Comparison of ENCODE assay signal across 9 cellular contexts in the genomic region with DNA sequence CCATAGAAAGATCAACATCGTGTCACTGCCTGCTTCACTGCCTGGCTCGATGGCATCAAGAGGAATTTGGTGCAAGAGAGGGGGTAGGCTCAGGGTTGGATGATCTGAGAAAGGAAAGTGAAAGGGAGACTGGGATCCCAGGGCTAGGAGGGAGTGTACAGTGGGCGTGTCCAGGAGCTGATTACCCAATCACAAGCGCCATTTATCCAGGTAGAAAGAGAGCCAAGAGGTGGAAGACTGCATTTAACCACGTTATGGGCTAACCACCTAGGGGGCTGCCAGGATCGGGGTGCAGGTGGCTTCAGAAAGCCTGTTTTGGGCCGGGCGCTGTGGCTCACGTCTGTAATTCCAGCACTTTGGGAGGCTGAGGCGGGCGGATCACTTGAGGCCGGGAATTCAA. TPM values are rescaled to one million over a fixed set of nuclear protein-coding genes. Genes with fewer than 3 reads are reported as not detected.
DNase-seq lines count a peak whose midpoint lies in the region; ATAC-seq and TF ChIP-seq lines count a peak whose summit lies in the region.
"Had no signal": no experiment of that assay in that cellular context is flagged by ENCODE, and none has a peak within 500 bp of the region (broad histone marks: within the 10 kb centered on the region; RNA-seq: fewer than 3 reads in every experiment).

No MANE protein-coding gene starts in this region.

- CTCF ChIA-PET in HEK293T (lab: Yijun Ruan, JAX): interaction anchor here (0.7 to 1.3 kb wide), 5 partner anchors 12 to 384 kb away, joined by 3 to 10 read pairs (median 4); a partner anchor contains a TSS

- no peaks in the 10 kb centered on the region for H3K36me3 ChIP-seq in duodenal mucosa (ENCODE audit: control insufficient read depth in 1 of 2, insufficient read depth in 2 of 2, low read length in 2 of 2)
- no peaks in the 10 kb centered on the region for H3K36me3 ChIP-seq in mucosa of descending colon (ENCODE audit: low read depth)
- H3K36me3 ChIP-seq: Peyer's patch had no signal

- H3K4me1 ChIP-seq in duodenal mucosa (ENCODE audit: control insufficient read depth in 1 of 2, insufficient read depth in 2 of 2, low read length in 2 of 2): peaks cover 0 to 8% of the 10 kb centered on the region in 2 donors
- H3K4me1 ChIP-seq in mucosa of descending colon (ENCODE audit: low read depth): no peaks in the 10 kb centered on the region
- H3K4me1 ChIP-seq: Peyer's patch had no signal

- intact Hi-C loops in mucosa of descending colon (cut with DNase I, micrococcal nuclease): no loop called here

- H3K4me3 ChIP-seq in duodenal mucosa (ENCODE audit: low read depth in 1 of 2, low read length in 2 of 2): peak overlapping the region; percentile 51 to 54
- H3K4me3 ChIP-seq in mucosa of descending colon: no peak overlapping the region
- H3K4me3 ChIP-seq: Peyer's patch had no signal

- no peak for TF ChIP-seq CTCF in mucosa of descending colon (IDR thresholded peaks at IDR 0.05)

- ATAC-seq in mucosa of descending colon: peak; percentile 94

- no peaks in the 10 kb centered on the region for H3K27me3 ChIP-seq in duodenal mucosa (ENCODE audit: control insufficient read depth in 1 of 2, insufficient read depth in 2 of 2, low read length in 2 of 2)
- H3K27me3 ChIP-seq: Peyer's patch had no signal

- no peak overlapping the region for H3K27ac ChIP-seq in duodenal mucosa (ENCODE audit: low read depth, low read length)

- H3K9me3 ChIP-seq in duodenal mucosa (ENCODE audit: control insufficient read depth in 1 of 2, low read length in 2 of 2) (no peaks in the 10 kb centered on the region), mucosa of descending colon (no peaks in the 10 kb centered on the region)
- H3K9me3 ChIP-seq: Peyer's patch had no signal

- in situ Hi-C loops in Caki2 (cut with HindIII; ENCODE audit: low pct_unique_long_range_greater_than_20kb, low sequenced_read_pairs): no loop called here

- H3K9ac ChIP-seq in duodenal mucosa (ENCODE audit: low read depth in 1 of 2, low read length in 2 of 2): peak overlapping the region in 1 of 2 donors; percentile 21

- DNase-seq in Caki2 (ENCODE audit: low read depth) (peak; percentile 58), M059J (ENCODE audit: low read depth) (peak; percentile 81), mucosa of descending colon (peak in 1 of 3 donors; percentile 60), NCI-H2107 (lab: John Stamatoyannopoulos, UW) (no peak), epidermal melanocyte (ENCODE audit: insufficient read length, low spot score) (no peak), HEK293T (ENCODE audit: extremely low spot score) (no peak), SHP77 (lab: John Stamatoyannopoulos, UW) (no peak)

- POLR2A ChIA-PET in HEK293T (lab: Yijun Ruan, JAX): no interaction called here

TF ChIP-seq in HEK293T, 16 proteins besides CTCF, POLR2A, EP300 and RAD21:
- no peak for TF ChIP-seq L3MBTL2 (conservative IDR thresholded peaks at IDR 0.05)
- no peak for TF ChIP-seq SP1 (IDR thresholded peaks at IDR 0.05)

RNA-seq across cellular contexts. Expression of a gene that starts 10.3 kb away (rescaled TPM):
- total RNA-seq in Caki2 (2014; rRNA removed; shearing (Covaris generic); ENCODE audit: low replicate concordance): 0.61 and 3.6 TPM in 2 replicates
- total RNA-seq in M059J (2014; rRNA removed; shearing (Covaris generic)): 27.2 and 50.6 TPM in 2 replicates
- total RNA-seq in mucosa of descending colon: 10 to 100 TPM; 11.8 to 25.6 (median 12.8) TPM

Comparison
In these comparisons a context has a peak if more than half of its experiments do, and no peak if none do; other contexts are left out.
1. DNase-seq: peak in Caki2 (single experiment) and M059J (single experiment); none in NCI-H2107 (single experiment), epidermal melanocyte (single experiment), HEK293T (single experiment) and SHP77 (0 of 2).